Comparison of ENCODE assay signal across 9 cellular contexts in genomic region chr2:129877289-129877741, GRCh38.
DNase-seq lines count a peak whose midpoint lies in the region; ATAC-seq, FAIRE-seq and TF ChIP-seq lines count a peak whose summit lies in the region.
"Had no signal": no experiment of that assay in that cellular context is flagged by ENCODE, and none has a peak within 500 bp of the region (broad histone marks: within the 10 kb centered on the region; RNA-seq: fewer than 3 reads in every experiment).

No MANE protein-coding gene starts in this region.

- peak overlapping the region in 1 of 3 experiments; percentile 29; a peak in 1 of 6 replicates for H3K4me3 ChIP-seq in HepG2 (replicated peaks in 1 of 3; ENCODE audit: insufficient read depth in 1 of 3, low read depth in 2 of 3, low read length in 3 of 3)

- DNase-seq in NCI-H1417 (lab: John Stamatoyannopoulos, UW), result peak; percentile 69 to 85 (median 81)
- DNase-seq in NCI-H1417 treated with DMSO at 0.1 percent for 48 hours (lab: John Stamatoyannopoulos, UW), result no peak
- DNase-seq in NCI-H345 treated with DMSO at 0.1 percent for 48 hours (lab: John Stamatoyannopoulos, UW; ENCODE audit: unreplicated experiment), result peak; percentile 72
- DNase-seq in activated CD4-positive, alpha-beta T cell treated with anti-CD3 and anti-CD28 coated beads, Interleukin-2, amount 50 U/mL, for 24 hours (ENCODE audit: low read depth in 1 of 2, low spot score in 1 of 2), result peak; percentile 63 to 83
- peak; percentile 71 for DNase-seq in dedifferentiated amniotic fluid mesenchymal stem cell (ENCODE audit: extremely low spot score)
- DNase-seq in HepG2 (ENCODE audit: low spot score), result no peak
- peak; percentile 81 for DNase-seq in stimulated activated CD4-positive, alpha-beta T cell treated with anti-CD3 and anti-CD28 coated beads, Interleukin-2, amount 100 ng/mL, for 4 hours (ENCODE audit: low read depth)

- H3K36me3 ChIP-seq in HepG2 (replicated peaks in 1 of 2; ENCODE audit: control insufficient read depth in 1 of 2, insufficient read depth in 2 of 2, low read length in 2 of 2), result no peaks in the 10 kb centered on the region

- no peak for TF ChIP-seq POLR2A in HepG2 (IDR thresholded peaks at IDR 0.05; ENCODE audit: insufficient read depth in 1 of 2, low read depth in 2 of 2, low read length in 2 of 2)

- intact Hi-C loops in HepG2 (cut with micrococcal nuclease; ENCODE audit: unreplicated experiment), result no loop called here

- no peak for FAIRE-seq in HepG2 (lab: Jason Lieb, UNC)

- H3K27me3 ChIP-seq in HepG2 (ENCODE audit: control insufficient read depth in 1 of 2, insufficient read depth in 2 of 2, low read length in 2 of 2), result peaks cover 1 to 28% of the 10 kb centered on the region in 2 experiments; a peak in 3 of 5 replicates

- H3K9ac ChIP-seq in HepG2 (ENCODE audit: insufficient read depth, low read depth, low read length), result no peak overlapping the region

- H3K9me3 ChIP-seq in HepG2 (ENCODE audit: low read length), result no peaks in the 10 kb centered on the region

- BruUV-seq in HepG2 (replicated peaks; lab: Mats Ljungman, UMichigan), result no TSS peak

- POLR2A ChIA-PET in HepG2 (lab: Yijun Ruan, JAX), result no interaction called here

- ATAC-seq in HG03045 (IDR thresholded peaks at IDR 0.05; ENCODE audit: unreplicated experiment), result peak; percentile 76
- no peak for ATAC-seq in HepG2

- H3K4me2 ChIP-seq in HepG2 (ENCODE audit: low read depth, low read length), result peak overlapping the region; percentile 45; the same call in 1 of the 2 replicates

- 23% methylated on average over 20 of the region's 20 CpGs for WGBS in HepG2 (ENCODE audit: low lambda C conversion rate)

- TF ChIP-seq EP300 in HepG2 (IDR thresholded peaks at IDR 0.05; ENCODE audit: low read depth in 2 of 2, low read length in 2 of 2) (no peak), HepG2 (CRISPR knock-in tag; IDR thresholded peaks at IDR 0.05; ENCODE audit: borderline replicate concordance) (no peak)

- no peaks in the 10 kb centered on the region for H4K20me1 ChIP-seq in HepG2 (ENCODE audit: insufficient read depth, low read length)

- no peak for TF ChIP-seq CTCF in HepG2 (CRISPR knock-in tag; IDR thresholded peaks at IDR 0.05)

- no peak overlapping the region for H3K27ac ChIP-seq in HepG2 (ENCODE audit: extremely low read length, insufficient read depth, low read length)
- H3K27ac ChIP-seq: 22Rv1 had no signal

- no peaks in the 10 kb centered on the region for H3K79me2 ChIP-seq in HepG2 (ENCODE audit: insufficient read depth, low read length)

- H2AFZ ChIP-seq in HepG2 (ENCODE audit: low read length), result no peak overlapping the region

- in situ Hi-C loops in HepG2 (cut with HindIII; ENCODE audit: extremely low pct_ligation_motif_present, low pct_unique_long_range_greater_than_20kb), result no loop called here

- H3K4me1 ChIP-seq in HepG2 (ENCODE audit: insufficient read depth, low read length), result no peaks in the 10 kb centered on the region

- TF ChIP-seq RAD21 in HepG2 (CRISPR knock-in tag; IDR thresholded peaks at IDR 0.05), result no peak

- CTCF ChIA-PET in HepG2 (lab: Yijun Ruan, JAX; ENCODE audit: low intra/inter-chr PET ratio, low total read pairs), result no interaction called here

TF ChIP-seq in HepG2, 621 proteins besides CTCF, POLR2A, EP300 and RAD21:
- TF ChIP-seq RAD51 (IDR thresholded peaks at IDR 0.05; ENCODE audit: borderline replicate concordance) (peak; percentile 67; the same call in 1 of the 2 replicates), GABPB1 (CRISPR knock-in tag; IDR thresholded peaks at IDR 0.05) (peak; percentile 53), USF2 (IDR thresholded peaks at IDR 0.05; ENCODE audit: low read depth, low read length) (peak; percentile 62), USF2 (CRISPR knock-in tag; IDR thresholded peaks at IDR 0.05; ENCODE audit: borderline replicate concordance) (no peak), ZBTB1 (CRISPR knock-in tag; IDR thresholded peaks at IDR 0.05; ENCODE audit: borderline replicate concordance) (no peak), GABPA (IDR thresholded peaks at IDR 0.05; ENCODE audit: low read depth, low read length) (0 out of 2 replicates have a peak, but pooled peaks have one; percentile 7), GABPA (CRISPR knock-in tag; IDR thresholded peaks at IDR 0.05; ENCODE audit: low read depth) (peak; percentile 62), ZNF281 (CRISPR knock-in tag; IDR thresholded peaks at IDR 0.05; ENCODE audit: borderline replicate concordance) (no peak)

Comparison
In these comparisons a context has a peak if more than half of its experiments do, and no peak if none do; other contexts are left out.
1. DNase-seq: peak in NCI-H1417 (3 of 3), NCI-H345 treated with DMSO at 0.1 percent for 48 hours (single experiment), activated CD4-positive, alpha-beta T cell treated with anti-CD3 and anti-CD28 coated beads, Interleukin-2, amount 50 U/mL, for 24 hours (2 of 2), dedifferentiated amniotic fluid mesenchymal stem cell (single experiment) and stimulated activated CD4-positive, alpha-beta T cell treated with anti-CD3 and anti-CD28 coated beads, Interleukin-2, amount 100 ng/mL, for 4 hours (single experiment); none in NCI-H1417 treated with DMSO at 0.1 percent for 48 hours (single experiment) and HepG2 (single experiment).